Comparison of ENCODE assay signal across 2 cellular contexts in the genomic region with DNA sequence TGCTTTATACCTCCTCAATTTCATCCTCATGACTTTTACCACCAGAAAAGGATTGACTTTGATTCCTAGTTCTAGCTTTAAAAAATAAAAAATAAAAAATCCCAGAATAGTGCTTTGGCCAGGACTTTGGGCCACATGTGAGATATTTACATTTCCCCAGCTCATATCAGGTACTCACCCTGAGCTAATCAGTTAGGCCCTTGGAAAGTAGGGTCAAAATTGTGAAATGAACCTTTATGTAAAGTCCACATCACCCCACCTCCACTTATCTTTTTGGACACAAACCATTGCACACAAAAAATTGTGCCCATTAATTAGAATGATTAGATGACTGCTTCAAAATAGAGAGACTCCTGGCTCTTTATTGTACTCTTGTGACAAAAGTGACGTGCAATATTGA.
TF ChIP-seq lines count a peak whose summit lies in the region.

No MANE protein-coding gene starts in this region.

TF ChIP-seq in HCT116, 20 proteins besides CTCF, POLR2A, EP300 and RAD21:
- TF ChIP-seq SIN3A (IDR thresholded peaks at IDR 0.05; ENCODE audit: low read depth): no peak
- TF ChIP-seq, protein P1, sequence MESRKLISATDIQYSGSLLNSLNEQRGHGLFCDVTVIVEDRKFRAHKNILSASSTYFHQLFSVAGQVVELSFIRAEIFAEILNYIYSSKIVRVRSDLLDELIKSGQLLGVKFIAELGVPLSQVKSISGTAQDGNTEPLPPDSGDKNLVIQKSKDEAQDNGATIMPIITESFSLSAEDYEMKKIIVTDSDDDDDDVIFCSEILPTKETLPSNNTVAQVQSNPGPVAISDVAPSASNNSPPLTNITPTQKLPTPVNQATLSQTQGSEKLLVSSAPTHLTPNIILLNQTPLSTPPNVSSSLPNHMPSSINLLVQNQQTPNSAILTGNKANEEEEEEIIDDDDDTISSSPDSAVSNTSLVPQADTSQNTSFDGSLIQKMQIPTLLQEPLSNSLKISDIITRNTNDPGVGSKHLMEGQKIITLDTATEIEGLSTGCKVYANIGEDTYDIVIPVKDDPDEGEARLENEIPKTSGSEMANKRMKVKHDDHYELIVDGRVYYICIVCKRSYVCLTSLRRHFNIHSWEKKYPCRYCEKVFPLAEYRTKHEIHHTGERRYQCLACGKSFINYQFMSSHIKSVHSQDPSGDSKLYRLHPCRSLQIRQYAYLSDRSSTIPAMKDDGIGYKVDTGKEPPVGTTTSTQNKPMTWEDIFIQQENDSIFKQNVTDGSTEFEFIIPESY (IDR thresholded peaks at IDR 0.05; ENCODE audit: extremely low read depth, insufficient replicate concordance, low read length): no peak

TF ChIP-seq in HepG2, 621 proteins besides CTCF, POLR2A, EP300 and RAD21:
- no peak for TF ChIP-seq ZNF260 (CRISPR knock-in tag; IDR thresholded peaks at IDR 0.05; ENCODE audit: borderline replicate concordance, low read depth)
- no peak for TF ChIP-seq RBFOX2 (IDR thresholded peaks at IDR 0.05; ENCODE audit: low read depth, low read length)
- TF ChIP-seq IKZF4 (CRISPR knock-in tag; IDR thresholded peaks at IDR 0.05; ENCODE audit: borderline replicate concordance, low read depth, not compliant biosample characterization): no peak
- TF ChIP-seq JUND (CRISPR knock-in tag; IDR thresholded peaks at IDR 0.05): no peak
- TF ChIP-seq, protein P2, sequence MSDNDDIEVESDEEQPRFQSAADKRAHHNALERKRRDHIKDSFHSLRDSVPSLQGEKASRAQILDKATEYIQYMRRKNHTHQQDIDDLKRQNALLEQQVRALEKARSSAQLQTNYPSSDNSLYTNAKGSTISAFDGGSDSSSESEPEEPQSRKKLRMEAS (IDR thresholded peaks at IDR 0.05): no peak
- TF ChIP-seq POGZ (CRISPR knock-in tag; IDR thresholded peaks at IDR 0.05): no peak
- no peak for TF ChIP-seq FOXA1 (IDR thresholded peaks at IDR 0.05)
- 0 out of 2 replicates have a peak, but pooled peaks have one; percentile 25 for TF ChIP-seq FOXA1 (CRISPR knock-in tag; IDR thresholded peaks at IDR 0.05)
- TF ChIP-seq, protein P3, sequence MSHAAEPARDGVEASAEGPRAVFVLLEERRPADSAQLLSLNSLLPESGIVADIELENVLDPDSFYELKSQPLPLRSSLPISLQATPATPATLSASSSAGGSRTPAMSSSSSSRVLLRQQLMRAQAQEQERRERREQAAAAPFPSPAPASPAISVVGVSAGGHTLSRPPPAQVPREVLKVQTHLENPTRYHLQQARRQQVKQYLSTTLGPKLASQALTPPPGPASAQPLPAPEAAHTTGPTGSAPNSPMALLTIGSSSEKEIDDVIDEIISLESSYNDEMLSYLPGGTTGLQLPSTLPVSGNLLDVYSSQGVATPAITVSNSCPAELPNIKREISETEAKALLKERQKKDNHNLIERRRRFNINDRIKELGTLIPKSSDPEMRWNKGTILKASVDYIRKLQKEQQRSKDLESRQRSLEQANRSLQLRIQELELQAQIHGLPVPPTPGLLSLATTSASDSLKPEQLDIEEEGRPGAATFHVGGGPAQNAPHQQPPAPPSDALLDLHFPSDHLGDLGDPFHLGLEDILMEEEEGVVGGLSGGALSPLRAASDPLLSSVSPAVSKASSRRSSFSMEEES (CRISPR knock-in tag; IDR thresholded peaks at IDR 0.05): no peak
- TF ChIP-seq ZNF232 (CRISPR knock-in tag; IDR thresholded peaks at IDR 0.05; ENCODE audit: borderline replicate concordance): no peak
- TF ChIP-seq MED1 (CRISPR knock-in tag; IDR thresholded peaks at IDR 0.05): no peak
- TF ChIP-seq, protein P4, sequence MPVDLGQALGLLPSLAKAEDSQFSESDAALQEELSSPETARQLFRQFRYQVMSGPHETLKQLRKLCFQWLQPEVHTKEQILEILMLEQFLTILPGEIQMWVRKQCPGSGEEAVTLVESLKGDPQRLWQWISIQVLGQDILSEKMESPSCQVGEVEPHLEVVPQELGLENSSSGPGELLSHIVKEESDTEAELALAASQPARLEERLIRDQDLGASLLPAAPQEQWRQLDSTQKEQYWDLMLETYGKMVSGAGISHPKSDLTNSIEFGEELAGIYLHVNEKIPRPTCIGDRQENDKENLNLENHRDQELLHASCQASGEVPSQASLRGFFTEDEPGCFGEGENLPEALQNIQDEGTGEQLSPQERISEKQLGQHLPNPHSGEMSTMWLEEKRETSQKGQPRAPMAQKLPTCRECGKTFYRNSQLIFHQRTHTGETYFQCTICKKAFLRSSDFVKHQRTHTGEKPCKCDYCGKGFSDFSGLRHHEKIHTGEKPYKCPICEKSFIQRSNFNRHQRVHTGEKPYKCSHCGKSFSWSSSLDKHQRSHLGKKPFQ (CRISPR knock-in tag; IDR thresholded peaks at IDR 0.05; ENCODE audit: insufficient replicate concordance): no peak
- 0 out of 2 replicates have a peak, but pooled peaks have one; percentile 23 for TF ChIP-seq HNF4A (CRISPR knock-in tag; IDR thresholded peaks at IDR 0.05)
- no peak for TF ChIP-seq ERF (CRISPR knock-in tag; IDR thresholded peaks at IDR 0.05)
